Comparison of ENCODE assay signal across 8 cellular contexts in genomic region chr15:50908209-50909043, GRCh38. TPM values are rescaled to one million over a fixed set of nuclear protein-coding genes. Genes with fewer than 3 reads are reported as not detected.
DNase-seq lines count a peak whose midpoint lies in the region; TF ChIP-seq lines count a peak whose summit lies in the region.

AP4E1 (plus strand) TSS chr15:50908683; CDS start chr15:50908779, 96 bp downstream.

- CTCF ChIA-PET in Caco-2 (lab: Charles Lee) = interaction anchor here (1.0 kb wide), 1 partner anchor 35 kb away, joined by 3 read pairs; no protein-coding TSS in a partner anchor

- H3K4me1 ChIP-seq in Caco-2 = peaks cover 33% of the 10 kb centered on the region

- H3K27ac Mint-ChIP-seq in Caco-2 (ENCODE audit: unreplicated experiment) = peak within 1 kb of the TSS; percentile 81

- DNase-seq in Caco-2 = peak; percentile 88 to 93
- DNase-seq in GM20000 (ENCODE audit: low spot score) = peak; percentile 89
- DNase-seq in HT-29 (ENCODE audit: low spot score) = peak; percentile 94
- peak; percentile 68 for DNase-seq in NK-92 (lab: John Stamatoyannopoulos, UW; ENCODE audit: unreplicated experiment)
- peak; percentile 89 to 92 for DNase-seq in activated CD8-positive, alpha-beta memory T cell treated with anti-CD3 and anti-CD28 coated beads for 1 hour (ENCODE audit: extremely low read depth in 1 of 2, low read depth in 1 of 2)
- peak; percentile 94 for DNase-seq in effector CD4-positive, alpha-beta T cell
- DNase-seq in lung microvascular endothelial cell (ENCODE audit: low read depth in 2 of 2) = peak; percentile 95 to 97
- DNase-seq in stimulated activated CD4-positive, alpha-beta T cell treated with anti-CD3 and anti-CD28 coated beads, TNF-alpha, amount 100 ng/mL, for 4 hours (ENCODE audit: low read depth in 3 of 3) = peak; percentile 87 to 89 (median 87)

- BruUV-seq in Caco-2 (replicated peaks; lab: Mats Ljungman, UMichigan) = no TSS peak

- H3K9me3 ChIP-seq in Caco-2 = no peaks in the 10 kb centered on the region

- intact Hi-C loops in Caco-2 (cut with micrococcal nuclease; ENCODE audit: unreplicated experiment) = loop anchor here (1.0 to 10.0 kb wide), 6 partner anchors 233 to 760 kb away; partner anchors contain the start of genes USP50 and USP8

- no peaks in the 10 kb centered on the region for H3K27me3 Mint-ChIP-seq in Caco-2 (ENCODE audit: insufficient read depth, unreplicated experiment)

- H3K36me3 Mint-ChIP-seq in Caco-2 (ENCODE audit: insufficient read depth, unreplicated experiment) = peaks cover 23% of the 10 kb centered on the region

- H3K4me3 ChIP-seq in Caco-2 (ENCODE audit: low read depth, low read length) = peak within 1 kb of the TSS; percentile 73

- H3K4me1 Mint-ChIP-seq in Caco-2 (ENCODE audit: low read depth, unreplicated experiment) = peaks cover 6% of the 10 kb centered on the region

- POLR2A ChIA-PET in Caco-2 (lab: Charles Lee) = interaction anchor here (1.5 kb wide), 1 partner anchor 553 kb away, joined by 3 read pairs; the partner anchor contains the start of gene GABPB1

- TF ChIP-seq CTCF in Caco-2 (IDR thresholded peaks at IDR 0.05; ENCODE audit: insufficient read depth in 1 of 2, low read depth in 1 of 2, low read length in 1 of 2, severe bottlenecking in 1 of 2, unreplicated experiment in 1 of 2) (peak; percentile 89 to 94), GM20000 (IDR thresholded peaks at IDR 0.05; ENCODE audit: extremely low read depth, missing control alignments) (peak; percentile 79)

- peak within 1 kb of the TSS; percentile 83 for H3K4me3 Mint-ChIP-seq in Caco-2 (ENCODE audit: unreplicated experiment)

- H3K36me3 ChIP-seq in Caco-2 (ENCODE audit: control insufficient read depth, insufficient read depth, low read length) = no peaks in the 10 kb centered on the region

- no peaks in the 10 kb centered on the region for H3K27me3 ChIP-seq in Caco-2 (replicated peaks; ENCODE audit: control insufficient read depth, insufficient read depth, low read length)

- H3K9me3 Mint-ChIP-seq in Caco-2 (ENCODE audit: unreplicated experiment) = no peaks in the 10 kb centered on the region

RNA-seq across cellular contexts. Expression of gene AP4E1, which starts in this region (rescaled TPM):
- total RNA-seq in Caco-2 (2022) (15.9 and 17.9 TPM in 2 replicates), lung microvascular endothelial cell (6.5 and 10.1 TPM in 2 replicates)
- total RNA-seq in HT-29 (2014; rRNA removed; shearing (Covaris generic)) = 4.0 and 4.4 TPM in 2 replicates

Comparison
In these comparisons a context has a peak if more than half of its experiments do, and no peak if none do; other contexts are left out.
1. Peak in every context shown above with its lines: DNase-seq and H3K4me3 ChIP-seq.